ENCODE assay signal across 8 cellular contexts in genomic region chr9:131310833-131311554, GRCh38. TPM values are rescaled to one million over a fixed set of nuclear protein-coding genes. Genes with fewer than 3 reads are reported as not detected.
DNase-seq lines count a peak whose midpoint lies in the region; ATAC-seq, FAIRE-seq and TF ChIP-seq lines count a peak whose summit lies in the region.

No MANE protein-coding gene starts in this region.

- H3K27me3 ChIP-seq in CD4-positive, CD25-positive, alpha-beta regulatory T cell (ENCODE audit: control insufficient read depth, insufficient read depth, low read length) = no peaks in the 10 kb centered on the region
- H3K27me3 ChIP-seq in small intestine (ENCODE audit: control insufficient read depth in 2 of 2, insufficient read depth in 2 of 2, low read length in 2 of 2) = peaks cover 0 to 5% of the 10 kb centered on the region in 2 donors
- no peaks in the 10 kb centered on the region for H3K27me3 ChIP-seq in left lung

- CTCF ChIA-PET in activated naive CD4-positive, alpha-beta T cell treated with anti-CD3 and anti-CD28 coated beads for 36 hours (lab: Charles Lee) = interaction anchor here (1.0 to 1.3 kb wide), 2 partner anchors 26 to 55 kb away, joined by 4 to 5 read pairs; no protein-coding TSS in a partner anchor

- ATAC-seq in CD4-positive, CD25-positive, alpha-beta regulatory T cell (ENCODE audit: low read depth in 2 of 2) = peak; percentile 89 to 95
- ATAC-seq in left lung (no peak), HG02623 (IDR thresholded peaks at IDR 0.05; ENCODE audit: unreplicated experiment) (no peak), GM21423 (IDR thresholded peaks at IDR 0.05; ENCODE audit: unreplicated experiment) (no peak)

- H3K27ac ChIP-seq in CD4-positive, CD25-positive, alpha-beta regulatory T cell (ENCODE audit: insufficient read depth, low read length, poor library complexity, severe bottlenecking) = no peak overlapping the region
- H3K27ac ChIP-seq in small intestine (ENCODE audit: low read depth in 1 of 2, low read length in 1 of 2) = no peak overlapping the region
- no peak overlapping the region for H3K27ac ChIP-seq in left lung

- H3K4me1 Mint-ChIP-seq in CD4-positive, CD25-positive, alpha-beta regulatory T cell = peaks cover 0 to 19% (median 5%) of the 10 kb centered on the region in 4 donors
- H3K4me1 Mint-ChIP-seq in T-helper 1 cell treated with Interleukin-12 subunit alpha and Interleukin-12 subunit beta and Interleukin-4 antibody, amounts not matched to agents 30 μg/mL and 1 μg/mL, for 36 hours (ENCODE audit: low read depth) = peaks cover 6% of the 10 kb centered on the region
- H3K4me1 Mint-ChIP-seq in activated naive CD4-positive, alpha-beta T cell treated with anti-CD3 and anti-CD28 coated beads for 36 hours (ENCODE audit: low read depth) = peaks cover 12% of the 10 kb centered on the region

- peak overlapping the region; percentile 38 to 76 (median 65) for H3K4me3 Mint-ChIP-seq in CD4-positive, CD25-positive, alpha-beta regulatory T cell
- H3K4me3 Mint-ChIP-seq in T-helper 1 cell treated with Interleukin-12 subunit alpha and Interleukin-12 subunit beta and Interleukin-4 antibody, amounts not matched to agents 30 μg/mL and 1 μg/mL, for 36 hours = peak overlapping the region; percentile 32
- peak overlapping the region; percentile 39 for H3K4me3 Mint-ChIP-seq in activated naive CD4-positive, alpha-beta T cell treated with anti-CD3 and anti-CD28 coated beads for 36 hours

- no peak for FAIRE-seq in small intestine (lab: Jason Lieb, UNC)

- H3K4me1 ChIP-seq in CD4-positive, CD25-positive, alpha-beta regulatory T cell (ENCODE audit: control insufficient read depth, insufficient read depth, low read length, poor library complexity, severe bottlenecking) = peaks cover 10% of the 10 kb centered on the region
- H3K4me1 ChIP-seq in small intestine (ENCODE audit: control insufficient read depth in 2 of 2, insufficient read depth in 1 of 2, low read depth in 1 of 2, low read length in 1 of 2) (no peaks in the 10 kb centered on the region), left lung (no peaks in the 10 kb centered on the region)

- peaks cover 5% of the 10 kb centered on the region for H3K27me3 Mint-ChIP-seq in CD4-positive, CD25-positive, alpha-beta regulatory T cell
- H3K27me3 Mint-ChIP-seq in T-helper 1 cell treated with Interleukin-12 subunit alpha and Interleukin-12 subunit beta and Interleukin-4 antibody, amounts not matched to agents 30 μg/mL and 1 μg/mL, for 36 hours (ENCODE audit: low read depth) = no peaks in the 10 kb centered on the region
- no peaks in the 10 kb centered on the region for H3K27me3 Mint-ChIP-seq in activated naive CD4-positive, alpha-beta T cell treated with anti-CD3 and anti-CD28 coated beads for 36 hours (ENCODE audit: low read depth)

- H3K9me3 Mint-ChIP-seq in CD4-positive, CD25-positive, alpha-beta regulatory T cell = no peaks in the 10 kb centered on the region
- no peaks in the 10 kb centered on the region for H3K9me3 Mint-ChIP-seq in T-helper 1 cell treated with Interleukin-12 subunit alpha and Interleukin-12 subunit beta and Interleukin-4 antibody, amounts not matched to agents 30 μg/mL and 1 μg/mL, for 36 hours
- no peaks in the 10 kb centered on the region for H3K9me3 Mint-ChIP-seq in activated naive CD4-positive, alpha-beta T cell treated with anti-CD3 and anti-CD28 coated beads for 36 hours

- H3K4me3 ChIP-seq in CD4-positive, CD25-positive, alpha-beta regulatory T cell (ENCODE audit: low read depth, low read length) = peak overlapping the region; percentile 52
- H3K4me3 ChIP-seq in small intestine (ENCODE audit: low read depth in 1 of 2, low read length in 2 of 2) (no peak overlapping the region), left lung (no peak overlapping the region)

- intact Hi-C loops in activated naive CD4-positive, alpha-beta T cell treated with anti-CD3 and anti-CD28 coated beads for 36 hours (cut with micrococcal nuclease) = loop anchor here (1.0 to 5.0 kb wide), 3 partner anchors 34 to 73 kb away; partner anchors contain the start of gene FAM78A
- intact Hi-C loops in left lung (cut with DNase I) = loop anchor here in 1 of 2 donors (10.0 kb wide), 1 partner anchor 126 kb away; no protein-coding TSS in a partner anchor

- no peak for TF ChIP-seq CTCF in left lung (IDR thresholded peaks at IDR 0.05)

- WGBS in small intestine, 3 donors = 27 to 33% (median 30%) methylated on average over 18 to 20 of the region's 20 CpGs

- no peaks in the 10 kb centered on the region for H3K9me3 ChIP-seq in CD4-positive, CD25-positive, alpha-beta regulatory T cell (ENCODE audit: control insufficient read depth in 2 of 2, low read length in 2 of 2)
- H3K9me3 ChIP-seq in small intestine (ENCODE audit: control insufficient read depth, low read depth) = no peaks in the 10 kb centered on the region
- H3K9me3 ChIP-seq in left lung = no peaks in the 10 kb centered on the region

- no peaks in the 10 kb centered on the region for H3K36me3 ChIP-seq in CD4-positive, CD25-positive, alpha-beta regulatory T cell (ENCODE audit: control insufficient read depth, insufficient read depth, low read length)
- no peaks in the 10 kb centered on the region for H3K36me3 ChIP-seq in small intestine (ENCODE audit: control insufficient read depth in 2 of 2, insufficient read depth in 2 of 2, low read length in 2 of 2)
- no peaks in the 10 kb centered on the region for H3K36me3 ChIP-seq in left lung

- DNase-seq in CD4-positive, CD25-positive, alpha-beta regulatory T cell = peak; percentile 15 to 83 (median 70)
- peak; percentile 89 for DNase-seq in activated naive CD4-positive, alpha-beta T cell treated with anti-CD3 and anti-CD28 coated beads for 36 hours
- peak; percentile 20 for DNase-seq in small intestine
- DNase-seq in NCI-H526 treated with DMSO at 0.1 percent for 48 hours (lab: John Stamatoyannopoulos, UW) = no peak
- DNase-seq in left lung = no peak

- peak overlapping the region; percentile 82 to 87 (median 85) for H3K27ac Mint-ChIP-seq in CD4-positive, CD25-positive, alpha-beta regulatory T cell
- H3K27ac Mint-ChIP-seq in T-helper 1 cell treated with Interleukin-12 subunit alpha and Interleukin-12 subunit beta and Interleukin-4 antibody, amounts not matched to agents 30 μg/mL and 1 μg/mL, for 36 hours = peak overlapping the region; percentile 55
- H3K27ac Mint-ChIP-seq in activated naive CD4-positive, alpha-beta T cell treated with anti-CD3 and anti-CD28 coated beads for 36 hours = no peak overlapping the region

- H3K36me3 Mint-ChIP-seq in CD4-positive, CD25-positive, alpha-beta regulatory T cell = no peaks in the 10 kb centered on the region
- no peaks in the 10 kb centered on the region for H3K36me3 Mint-ChIP-seq in T-helper 1 cell treated with Interleukin-12 subunit alpha and Interleukin-12 subunit beta and Interleukin-4 antibody, amounts not matched to agents 30 μg/mL and 1 μg/mL, for 36 hours (ENCODE audit: low read depth)
- no peaks in the 10 kb centered on the region for H3K36me3 Mint-ChIP-seq in activated naive CD4-positive, alpha-beta T cell treated with anti-CD3 and anti-CD28 coated beads for 36 hours (ENCODE audit: low read depth)

RNA-seq across cellular contexts. Expression of gene PLPP7, which starts 21.5 kb away (rescaled TPM):
- not detected for total RNA-seq in CD4-positive, CD25-positive, alpha-beta regulatory T cell
- polyA plus RNA-seq in CD4-positive, CD25-positive, alpha-beta regulatory T cell = not detected
- total RNA-seq in activated naive CD4-positive, alpha-beta T cell treated with anti-CD3 and anti-CD28 coated beads for 36 hours = under 1 TPM; 0.25 to 0.26 TPM
- 1 to 10 TPM in 1 of 3 donors, under 1 TPM in 1, not detected in 1; 0.54 to 1.9 TPM for polyA plus RNA-seq in small intestine
- 1 to 10 TPM; 1.6 to 2.3 TPM for total RNA-seq in left lung

RNA-seq across cellular contexts. Expression of gene FAM78A, which starts 34.7 kb away (rescaled TPM):
- 95.6 TPM for total RNA-seq in CD4-positive, CD25-positive, alpha-beta regulatory T cell
- polyA plus RNA-seq in CD4-positive, CD25-positive, alpha-beta regulatory T cell = 10 to 100 TPM; 16.6 to 23.0 (median 17.7) TPM
- 10 to 100 TPM; 24.1 to 24.7 TPM for total RNA-seq in activated naive CD4-positive, alpha-beta T cell treated with anti-CD3 and anti-CD28 coated beads for 36 hours
- 1 to 10 TPM in 2 of 3 donors, under 1 TPM in 1; 0.89 to 3.2 (median 1.9) TPM for polyA plus RNA-seq in small intestine
- total RNA-seq in left lung = 10 to 100 TPM in 1 of 2 donors, 1 to 10 TPM in 1; 7.8 to 18.1 TPM

Comparison
In these comparisons a context has a peak if more than half of its experiments do, and no peak if none do; other contexts are left out.
1. ATAC-seq: peak in CD4-positive, CD25-positive, alpha-beta regulatory T cell (2 of 2); none in left lung (single experiment), HG02623 (single experiment) and GM21423 (single experiment).
2. DNase-seq: peak in CD4-positive, CD25-positive, alpha-beta regulatory T cell (3 of 3), activated naive CD4-positive, alpha-beta T cell treated with anti-CD3 and anti-CD28 coated beads for 36 hours (single experiment) and small intestine (single experiment); none in NCI-H526 treated with DMSO at 0.1 percent for 48 hours (single experiment) and left lung (0 of 2).
3. Peak in every context shown above with its lines, with median percentiles within 50 percentile points of each other: H3K4me3 Mint-ChIP-seq.